21 cellular contexts compared by ENCODE assay signal in genomic region chr7:102061354-102061945, GRCh38.
DNase-seq lines count a peak whose midpoint lies in the region; ATAC-seq and TF ChIP-seq lines count a peak whose summit lies in the region.
"Had no signal": no experiment of that assay in that cellular context is flagged by ENCODE, and none has a peak within 500 bp of the region (broad histone marks: within the 10 kb centered on the region; RNA-seq: fewer than 3 reads in every experiment).

No MANE protein-coding gene starts in this region.

- H3K56ac ChIP-seq in H9 (ENCODE audit: insufficient read length, low read depth, low read length): no peak overlapping the region

- no peak overlapping the region for H3K18ac ChIP-seq in H9 (ENCODE audit: insufficient read length, low read depth, low read length)

- H3K9me3 ChIP-seq in BLaER1 treated with 17β-estradiol and CSF1 and Interleukin-3, amounts not matched to agents 10 nM and 100 nM (replicated peaks in 1 of 11): peaks cover 2 to 15% (median 12%) of the 10 kb centered on the region in 11 experiments; a peak in 21 of 22 replicates
- H3K9me3 ChIP-seq in H9 (ENCODE audit: control insufficient read depth, low read depth, low read length) (no peaks in the 10 kb centered on the region), SJSA1 (replicated peaks) (no peaks in the 10 kb centered on the region; the same call in 1 of the 2 replicates), neutrophil (no peaks in the 10 kb centered on the region)
- H3K9me3 ChIP-seq: colonic mucosa, SJCRH30, uterus had no signal

- WGBS in H9 (ENCODE audit: extremely low coverage, insufficient read length, low lambda C conversion rate): no CpG with 5 or more reads among the region's 11 CpGs

- H3K4me2 ChIP-seq in BLaER1 treated with 17β-estradiol and CSF1 and Interleukin-3, amounts not matched to agents 10 nM and 100 nM: peak overlapping the region; percentile 56 to 89 (median 78)
- H3K4me2 ChIP-seq in H9 (ENCODE audit: insufficient read depth, insufficient read length, low read length): no peak overlapping the region
- H3K4me2 ChIP-seq: GM23338 had no signal

- peak overlapping the region; percentile 54 to 87 (median 78) for H3K27ac ChIP-seq in BLaER1 treated with 17β-estradiol and CSF1 and Interleukin-3, amounts not matched to agents 10 nM and 100 nM
- H3K27ac ChIP-seq in H9 (ENCODE audit: insufficient read length, low read depth, low read length) (no peak overlapping the region), SJSA1 (peak overlapping the region; percentile 84), neutrophil (peak overlapping the region; percentile 64)
- H3K27ac ChIP-seq: colonic mucosa, heart left ventricle, SJCRH30, uterus had no signal

- no peak overlapping the region for H4K8ac ChIP-seq in H9 (replicated peaks; ENCODE audit: insufficient read length, low read depth, low read length)

- no peak overlapping the region for H2BK120ac ChIP-seq in H9 (ENCODE audit: low read depth, low read length, poor library complexity, severe bottlenecking)

- H3K27me3 Mint-ChIP-seq in H9 (ENCODE audit: low read depth): no peaks in the 10 kb centered on the region
- H3K27me3 Mint-ChIP-seq in activated T-cell treated with anti-CD3 and anti-CD28 coated beads, Interleukin-2, amount 50 U/mL, for 4 hours (ENCODE audit: low read depth): no peaks in the 10 kb centered on the region
- H3K27me3 Mint-ChIP-seq: activated naive CD8-positive, alpha-beta T cell treated with anti-CD3 and anti-CD28 coated beads, Interleukin-2, amount 10 ng/mL, durations not matched to agents 7 days and 5 days had no signal

- no peaks in the 10 kb centered on the region for H3K9me3 Mint-ChIP-seq in H9
- H3K9me3 Mint-ChIP-seq in activated T-cell treated with anti-CD3 and anti-CD28 coated beads, Interleukin-2, amount 50 U/mL, for 4 hours: no peaks in the 10 kb centered on the region
- H3K9me3 Mint-ChIP-seq: activated naive CD8-positive, alpha-beta T cell treated with anti-CD3 and anti-CD28 coated beads, Interleukin-2, amount 10 ng/mL, durations not matched to agents 7 days and 5 days; CD8-positive, alpha-beta T cell; GM23338; immature natural killer cell had no signal

- H3K14ac ChIP-seq in H9 (ENCODE audit: insufficient read depth, low read length): no peak overlapping the region

- H3K4me1 Mint-ChIP-seq in H9: peaks cover 16 to 20% of the 10 kb centered on the region in 2 experiments
- H3K4me1 Mint-ChIP-seq in activated T-cell treated with anti-CD3 and anti-CD28 coated beads, Interleukin-2, amount 50 U/mL, for 4 hours (ENCODE audit: low read depth): peaks cover 2% of the 10 kb centered on the region

- H2BK15ac ChIP-seq in H9 (ENCODE audit: low read depth, low read length): no peak overlapping the region

- peaks cover 3% of the 10 kb centered on the region for H3K79me1 ChIP-seq in H9 (ENCODE audit: insufficient read depth, low read depth, low read length, poor library complexity, severe bottlenecking)

- no peak overlapping the region for H4K91ac ChIP-seq in H9 (ENCODE audit: insufficient read length, low read depth, low read length)

- ATAC-seq in GM21390 (IDR thresholded peaks at IDR 0.05; ENCODE audit: unreplicated experiment): no peak
- ATAC-seq in activated T-cell treated with anti-CD3 and anti-CD28 coated beads, Interleukin-2, amount 50 U/mL, for 4 hours: no peak
- ATAC-seq: GM23338, heart left ventricle had no signal

- H3K9ac ChIP-seq in BLaER1 treated with 17β-estradiol and CSF1 and Interleukin-3, amounts not matched to agents 10 nM and 100 nM: peak overlapping the region in 10 of 11 experiments; percentile 40 to 70 (median 62); a peak in 18 of 22 replicates
- H3K9ac ChIP-seq in H9 (ENCODE audit: extremely low read depth, insufficient read length, low read length): no peak overlapping the region

- no peak for DNase-seq in H9
- no peak for DNase-seq in SJSA1 (ENCODE audit: low read depth in 1 of 2, low spot score in 2 of 2)
- no peak for DNase-seq in NCI-H2196 (lab: John Stamatoyannopoulos, UW; ENCODE audit: unreplicated experiment)
- no peak for DNase-seq in nucleus accumbens (lab: John Stamatoyannopoulos, UW)
- no peak for DNase-seq in activated T-cell treated with anti-CD3 and anti-CD28 coated beads, Interleukin-2, amount 50 U/mL, for 4 hours
- DNase-seq: activated CD4-positive, CD25-positive, alpha-beta regulatory T cell; activated CD8-positive, alpha-beta memory T cell treated with anti-CD3 and anti-CD28 coated beads for 24 hours; activated naive CD8-positive, alpha-beta T cell treated with anti-CD3 and anti-CD28 coated beads, Interleukin-2, amount 10 ng/mL, durations not matched to agents 7 days and 5 days; CD8-positive, alpha-beta T cell; colonic mucosa; DMS79 treated with DMSO at 0.1 percent for 48 hours; heart left ventricle; NCI-H1694 treated with DMSO at 0.1 percent for 48 hours; NCI-H82; SJCRH30; uterus had no signal

- no peaks in the 10 kb centered on the region for H3K27me3 ChIP-seq in BLaER1 treated with 17β-estradiol and CSF1 and Interleukin-3, amounts not matched to agents 10 nM and 100 nM
- H3K27me3 ChIP-seq in H9 (ENCODE audit: insufficient read depth, low read length) (no peaks in the 10 kb centered on the region), SJSA1 (replicated peaks) (no peaks in the 10 kb centered on the region), neutrophil (no peaks in the 10 kb centered on the region)
- H3K27me3 ChIP-seq: colonic mucosa, heart left ventricle, SJCRH30, uterus had no signal

- no peak overlapping the region for H3T11ph ChIP-seq in H9 (ENCODE audit: low read length)

- no peak overlapping the region for H2BK5ac ChIP-seq in H9 (ENCODE audit: insufficient read length, low read length)

- no peak overlapping the region for H2BK20ac ChIP-seq in H9 (ENCODE audit: low read depth, low read length, poor library complexity, severe bottlenecking)

- no peak overlapping the region for H2AFZ ChIP-seq in H9 (ENCODE audit: low read length)
- H2AFZ ChIP-seq: GM23338 had no signal

- no peak overlapping the region for H2BK12ac ChIP-seq in H9 (ENCODE audit: insufficient read length, low read depth, low read length)

- H2AK5ac ChIP-seq in H9 (ENCODE audit: insufficient read length, low read length): no peak overlapping the region

- H3K23me2 ChIP-seq in H9 (ENCODE audit: insufficient read length, low read depth, low read length, poor library complexity, severe bottlenecking): no peaks in the 10 kb centered on the region

- H3K4me3 Mint-ChIP-seq in H9: no peak overlapping the region
- no peak overlapping the region for H3K4me3 Mint-ChIP-seq in activated T-cell treated with anti-CD3 and anti-CD28 coated beads, Interleukin-2, amount 50 U/mL, for 4 hours
- H3K4me3 Mint-ChIP-seq: activated naive CD8-positive, alpha-beta T cell treated with anti-CD3 and anti-CD28 coated beads, Interleukin-2, amount 10 ng/mL, durations not matched to agents 7 days and 5 days; CD8-positive, alpha-beta T cell; GM23338; immature natural killer cell had no signal

- no peak overlapping the region for H3K23ac ChIP-seq in H9 (ENCODE audit: insufficient read length, low read depth, low read length)

- H3K27ac Mint-ChIP-seq in H9: peak overlapping the region; percentile 10 to 64 (median 62); a peak in 3 of 7 replicates
- H3K27ac Mint-ChIP-seq: activated naive CD8-positive, alpha-beta T cell treated with anti-CD3 and anti-CD28 coated beads, Interleukin-2, amount 10 ng/mL, durations not matched to agents 7 days and 5 days; CD8-positive, alpha-beta T cell had no signal

- H3K79me2 ChIP-seq in H9 (ENCODE audit: insufficient read depth, low read length): no peaks in the 10 kb centered on the region; the same call in 1 of the 2 replicates

- peaks cover 2 to 37% (median 20%) of the 10 kb centered on the region in 11 experiments; a peak in 20 of 22 replicates for H3K36me3 ChIP-seq in BLaER1 treated with 17β-estradiol and CSF1 and Interleukin-3, amounts not matched to agents 10 nM and 100 nM
- H3K36me3 ChIP-seq in SJSA1: no peaks in the 10 kb centered on the region
- H3K36me3 ChIP-seq in neutrophil: peaks cover 3% of the 10 kb centered on the region
- H3K36me3 ChIP-seq: colonic mucosa, heart left ventricle, SJCRH30, uterus had no signal

- TF ChIP-seq CTCF in H9 (conservative IDR thresholded peaks at IDR 0.05): no peak
- no peak for TF ChIP-seq CTCF in neutrophil (IDR thresholded peaks at IDR 0.05)

- no peak overlapping the region for H3K4me3 ChIP-seq in BLaER1 treated with 17β-estradiol and CSF1 and Interleukin-3, amounts not matched to agents 10 nM and 100 nM
- no peak overlapping the region for H3K4me3 ChIP-seq in SJSA1
- no peak overlapping the region for H3K4me3 ChIP-seq in neutrophil (ENCODE audit: low read depth in 1 of 2, low read length in 1 of 2)
- H3K4me3 ChIP-seq: colonic mucosa, GM23338, heart left ventricle, SJCRH30, uterus had no signal

- H3K4ac ChIP-seq in H9 (ENCODE audit: low read depth, low read length): no peak overlapping the region

- H3K4me1 ChIP-seq in BLaER1 treated with 17β-estradiol and CSF1 and Interleukin-3, amounts not matched to agents 10 nM and 100 nM: peaks cover 56 to 76% (median 62%) of the 10 kb centered on the region in 10 experiments
- H3K4me1 ChIP-seq in H9 (ENCODE audit: insufficient read depth, low read length): no peaks in the 10 kb centered on the region; the same call in 1 of the 2 replicates
- peaks cover 41% of the 10 kb centered on the region for H3K4me1 ChIP-seq in SJSA1 (replicated peaks)
- peaks cover 23 to 28% of the 10 kb centered on the region in 2 experiments for H3K4me1 ChIP-seq in neutrophil (ENCODE audit: control insufficient read depth in 1 of 2, insufficient read depth in 1 of 2, low read depth in 1 of 2, low read length in 1 of 2)
- H3K4me1 ChIP-seq: SJCRH30, uterus had no signal

- peaks cover 5 to 61% (median 25%) of the 10 kb centered on the region in 11 experiments; a peak in 16 of 22 replicates for H4K20me1 ChIP-seq in BLaER1 treated with 17β-estradiol and CSF1 and Interleukin-3, amounts not matched to agents 10 nM and 100 nM
- H4K20me1 ChIP-seq in H9 (ENCODE audit: control insufficient read depth, insufficient read depth, insufficient read length): peaks cover 8% of the 10 kb centered on the region

- H3K36me3 Mint-ChIP-seq in H9 (ENCODE audit: insufficient read depth in 1 of 3, low read depth in 3 of 3): peaks cover 0 to 5% (median 5%) of the 10 kb centered on the region in 3 experiments; a peak in 3 of 7 replicates
- peaks cover 7% of the 10 kb centered on the region for H3K36me3 Mint-ChIP-seq in activated T-cell treated with anti-CD3 and anti-CD28 coated beads, Interleukin-2, amount 50 U/mL, for 4 hours (ENCODE audit: insufficient read depth)
- H3K36me3 Mint-ChIP-seq: activated naive CD8-positive, alpha-beta T cell treated with anti-CD3 and anti-CD28 coated beads, Interleukin-2, amount 10 ng/mL, durations not matched to agents 7 days and 5 days; immature natural killer cell had no signal

- no peak overlapping the region for H4K5ac ChIP-seq in H9 (ENCODE audit: insufficient read length, low read depth, low read length)
